In the genomic region with DNA sequence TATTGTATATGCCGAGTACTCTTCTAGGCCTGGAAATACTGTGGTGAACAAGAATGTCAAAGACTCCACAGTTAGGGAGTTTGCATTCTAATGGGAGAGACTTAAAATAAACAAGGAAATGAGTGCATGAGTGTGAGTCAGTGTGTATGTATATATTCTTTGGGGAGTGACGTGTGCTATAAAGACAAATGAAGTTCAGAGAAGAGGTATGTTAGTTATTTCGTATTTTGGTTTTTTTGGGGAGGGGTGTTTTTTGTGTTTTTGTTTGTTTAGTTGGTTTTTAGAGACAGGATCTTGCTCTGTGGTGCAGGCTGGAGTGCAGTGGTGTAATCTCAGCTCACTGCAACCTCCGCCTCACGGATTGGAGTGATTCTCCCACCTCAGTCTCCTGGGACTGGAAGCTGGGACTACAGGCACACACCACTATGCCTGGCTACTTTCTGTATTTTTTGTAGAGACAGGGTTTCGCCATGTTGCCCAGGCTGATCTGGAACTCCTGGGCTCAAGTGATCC, we compare ENCODE assay signal across 10 cellular contexts.
DNase-seq lines count a peak whose midpoint lies in the region; ATAC-seq, FAIRE-seq and TF ChIP-seq lines count a peak whose summit lies in the region.
"Had no signal": no experiment of that assay in that cellular context is flagged by ENCODE, and none has a peak within 500 bp of the region (broad histone marks: within the 10 kb centered on the region; RNA-seq: fewer than 3 reads in every experiment).

No MANE protein-coding gene starts in this region.

- POLR2A ChIA-PET in HepG2 (lab: Yijun Ruan, JAX), result interaction anchor here (1.2 to 3.1 kb wide), 4 partner anchors 26 to 75 kb away, joined by 6 to 18 read pairs (median 12); partner anchors contain the start of gene SRGAP1

- H3K4me2 ChIP-seq in HepG2 (ENCODE audit: low read depth, low read length), result peak overlapping the region; percentile 73

- peak overlapping the region; percentile 61 for H3K9ac ChIP-seq in HepG2 (ENCODE audit: insufficient read depth, low read depth, low read length)
- no peak overlapping the region for H3K9ac ChIP-seq in kidney (ENCODE audit: low read length in 2 of 2)

- TF ChIP-seq RAD21 in HepG2 (CRISPR knock-in tag; IDR thresholded peaks at IDR 0.05), result no peak

- 18% methylated on average over 5 of the region's 6 CpGs for WGBS in HepG2 (ENCODE audit: low lambda C conversion rate)
- 77% methylated on average over 6 of the region's 6 CpGs for WGBS in right lobe of liver (ENCODE audit: insufficient coverage, low coverage, low lambda C conversion rate, missing lambda C conversion rate)

- CTCF ChIA-PET in HepG2 (lab: Yijun Ruan, JAX; ENCODE audit: low intra/inter-chr PET ratio, low total read pairs), result no interaction called here

- in situ Hi-C loops in HepG2 (cut with HindIII; ENCODE audit: extremely low pct_ligation_motif_present, low pct_unique_long_range_greater_than_20kb), result no loop called here

- DNase-seq in HepG2 (ENCODE audit: low spot score) (peak; percentile 88), right lobe of liver (no peak), amniotic stem cell (lab: John Stamatoyannopoulos, UW) (peak; percentile 55), kidney (no peak), epidermal melanocyte (ENCODE audit: insufficient read length, low spot score) (no peak), urothelium cell line (ENCODE audit: low spot score) (no peak)
- DNase-seq: CD4-positive, CD25-positive, alpha-beta regulatory T cell had no signal

- H3K27me3 ChIP-seq in HepG2 (ENCODE audit: control insufficient read depth in 1 of 2, insufficient read depth in 2 of 2, low read length in 2 of 2) (no peaks in the 10 kb centered on the region), right lobe of liver (no peaks in the 10 kb centered on the region)

- BruUV-seq in HepG2 (replicated peaks; lab: Mats Ljungman, UMichigan), result no TSS peak

- intact Hi-C loops in HepG2 (cut with micrococcal nuclease; ENCODE audit: unreplicated experiment), result loop anchor here (1.0 to 2.0 kb wide), 2 partner anchors 26 to 74 kb away; no protein-coding TSS in a partner anchor
- intact Hi-C loops in right lobe of liver (cut with DNase I), result no loop called here
- intact Hi-C loops in kidney (cut with DNase I), result no loop called here

- peak; percentile 76 for ATAC-seq in HepG2
- no peak for ATAC-seq in right lobe of liver
- no peak for ATAC-seq in GM18873 (IDR thresholded peaks at IDR 0.05; ENCODE audit: low FRiP score, unreplicated experiment)
- no peak for ATAC-seq in HG03097 (IDR thresholded peaks at IDR 0.05; ENCODE audit: low FRiP score, unreplicated experiment)
- ATAC-seq: activated T-helper 17 cell treated with anti-CD3 and anti-CD28 coated beads, Interleukin-2, amount 50 U/mL, for 72 hours had no signal

- H3K4me1 ChIP-seq in HepG2 (ENCODE audit: insufficient read depth, low read length) (peaks cover 54% of the 10 kb centered on the region), right lobe of liver (peaks cover 0 to 6% (median 2%) of the 10 kb centered on the region in 4 donors), kidney (ENCODE audit: control insufficient read depth in 1 of 2, insufficient read depth in 1 of 2, low read depth in 1 of 2, low read length in 2 of 2) (peaks cover 24 to 27% of the 10 kb centered on the region in 2 donors)

- peak overlapping the region; percentile 46 to 58 (median 57); a peak in 5 of 6 replicates for H3K4me3 ChIP-seq in HepG2 (replicated peaks in 1 of 3; ENCODE audit: insufficient read depth in 1 of 3, low read depth in 2 of 3, low read length in 3 of 3)
- no peak overlapping the region for H3K4me3 ChIP-seq in right lobe of liver
- peak overlapping the region in 1 of 2 donors; percentile 20 for H3K4me3 ChIP-seq in kidney (ENCODE audit: low read length in 2 of 2)

- H3K79me2 ChIP-seq in HepG2 (ENCODE audit: insufficient read depth, low read length), result no peaks in the 10 kb centered on the region

- H3K36me3 ChIP-seq in HepG2 (replicated peaks in 1 of 2; ENCODE audit: control insufficient read depth in 1 of 2, insufficient read depth in 2 of 2, low read length in 2 of 2) (no peaks in the 10 kb centered on the region), right lobe of liver (no peaks in the 10 kb centered on the region), kidney (ENCODE audit: control insufficient read depth in 1 of 2, insufficient read depth in 2 of 2, low read length in 2 of 2) (no peaks in the 10 kb centered on the region)

- TF ChIP-seq EP300 in HepG2 (IDR thresholded peaks at IDR 0.05; ENCODE audit: low read depth in 2 of 2, low read length in 2 of 2) (no peak; a peak in 1 of 4 replicates), HepG2 (CRISPR knock-in tag; IDR thresholded peaks at IDR 0.05; ENCODE audit: borderline replicate concordance) (no peak)

- H4K20me1 ChIP-seq in HepG2 (ENCODE audit: insufficient read depth, low read length), result no peaks in the 10 kb centered on the region

- peak overlapping the region; percentile 70 for H3K27ac ChIP-seq in HepG2 (ENCODE audit: extremely low read length, insufficient read depth, low read length)
- no peak overlapping the region for H3K27ac ChIP-seq in right lobe of liver
- H3K27ac ChIP-seq in kidney (ENCODE audit: low read depth in 2 of 2, low read length in 2 of 2), result peak overlapping the region; percentile 9 to 48

- FAIRE-seq in HepG2 (lab: Jason Lieb, UNC), result no peak
- FAIRE-seq in kidney (lab: Jason Lieb, UNC), result no peak
- FAIRE-seq in urothelium cell line (lab: Jason Lieb, UNC), result no peak

- H2AFZ ChIP-seq in HepG2 (ENCODE audit: low read length), result no peak overlapping the region

- TF ChIP-seq POLR2A in HepG2 (IDR thresholded peaks at IDR 0.05; ENCODE audit: insufficient read depth in 1 of 2, low read depth in 2 of 2, low read length in 2 of 2) (no peak), right lobe of liver (IDR thresholded peaks at IDR 0.05) (no peak)

- H3K9me3 ChIP-seq in HepG2 (ENCODE audit: low read length) (no peaks in the 10 kb centered on the region), right lobe of liver (no peaks in the 10 kb centered on the region), kidney (ENCODE audit: control insufficient read depth in 1 of 2, low read length in 2 of 2) (no peaks in the 10 kb centered on the region)

- TF ChIP-seq CTCF in HepG2 (CRISPR knock-in tag; IDR thresholded peaks at IDR 0.05) (no peak), right lobe of liver (IDR thresholded peaks at IDR 0.05) (no peak), kidney (IDR thresholded peaks at IDR 0.05; ENCODE audit: borderline replicate concordance, extremely low read depth, insufficient read depth) (no peak)

TF ChIP-seq in HepG2, 621 proteins besides CTCF, POLR2A, EP300 and RAD21 (continues in another document):
- no peak for TF ChIP-seq ZNF605 (CRISPR knock-in tag; IDR thresholded peaks at IDR 0.05)
- TF ChIP-seq FOXA1 (IDR thresholded peaks at IDR 0.05), result no peak
- peak; percentile 54 for TF ChIP-seq FOXA1 (CRISPR knock-in tag; IDR thresholded peaks at IDR 0.05)
- peak; percentile 30; the same call in 1 of the 2 replicates for TF ChIP-seq ZBTB21 (CRISPR knock-in tag; IDR thresholded peaks at IDR 0.05)
- 0 out of 2 replicates have a peak, but pooled peaks have one; percentile 29 for TF ChIP-seq ARID3A (IDR thresholded peaks at IDR 0.05; ENCODE audit: low read depth, low read length)
- peak; percentile 78 for TF ChIP-seq FOXA3 (CRISPR knock-in tag; IDR thresholded peaks at IDR 0.05)
- TF ChIP-seq TBX2 (CRISPR knock-in tag; IDR thresholded peaks at IDR 0.05; ENCODE audit: borderline replicate concordance), result 0 out of 2 replicates have a peak, but pooled peaks have one; percentile 16
- TF ChIP-seq TFDP1 (CRISPR knock-in tag; IDR thresholded peaks at IDR 0.05; ENCODE audit: borderline replicate concordance), result no peak
- peak; percentile 91 for TF ChIP-seq LCORL (IDR thresholded peaks at IDR 0.05)
- no peak; the same call in 1 of the 2 replicates for TF ChIP-seq LCORL (CRISPR knock-in tag; IDR thresholded peaks at IDR 0.05)
- TF ChIP-seq ATF3 (CRISPR knock-in tag; IDR thresholded peaks at IDR 0.05), result peak; percentile 29; the same call in 1 of the 2 replicates

Comparison
In these comparisons a context has a peak if more than half of its experiments do, and no peak if none do; other contexts are left out.
1. DNase-seq: peak in HepG2 (single experiment) and amniotic stem cell (single experiment); none in right lobe of liver (0 of 3), kidney (single experiment), epidermal melanocyte (single experiment) and urothelium cell line (single experiment).
2. H3K27ac ChIP-seq: peak in HepG2 (single experiment) and kidney (2 of 2); none in right lobe of liver (0 of 3).
3. H3K4me3 ChIP-seq: peak in HepG2 (3 of 3); none in right lobe of liver (0 of 3).